9 cellular contexts compared by ENCODE assay signal in genomic region chr6:157443066-157443800, GRCh38.
DNase-seq lines count a peak whose midpoint lies in the region; ATAC-seq and TF ChIP-seq lines count a peak whose summit lies in the region.
"Had no signal": no experiment of that assay in that cellular context is flagged by ENCODE, and none has a peak within 500 bp of the region (broad histone marks: within the 10 kb centered on the region; RNA-seq: fewer than 3 reads in every experiment).

No MANE protein-coding gene starts in this region.

- CTCF ChIA-PET in activated CD4-positive, alpha-beta memory T cell treated with anti-CD3 and anti-CD28 coated beads, Interleukin-2, amount 10 ng/mL, durations not matched to agents 7 days and 5 days (lab: Charles Lee), result no interaction called here

- peaks cover 25% of the 10 kb centered on the region for H3K9me3 Mint-ChIP-seq in activated CD4-positive, alpha-beta memory T cell treated with anti-CD3 and anti-CD28 coated beads, Interleukin-2, amount 10 ng/mL, durations not matched to agents 7 days and 5 days

- H3K36me3 ChIP-seq in left lung, result no peaks in the 10 kb centered on the region

- H3K4me1 Mint-ChIP-seq in activated CD4-positive, alpha-beta memory T cell treated with anti-CD3 and anti-CD28 coated beads, Interleukin-2, amount 10 ng/mL, durations not matched to agents 7 days and 5 days, result peaks cover 17% of the 10 kb centered on the region

- no peaks in the 10 kb centered on the region for H3K27me3 Mint-ChIP-seq in activated CD4-positive, alpha-beta memory T cell treated with anti-CD3 and anti-CD28 coated beads, Interleukin-2, amount 10 ng/mL, durations not matched to agents 7 days and 5 days

- peaks cover 0 to 10% of the 10 kb centered on the region in 2 donors for H3K4me1 ChIP-seq in left lung

- ATAC-seq in HG03039 (IDR thresholded peaks at IDR 0.05; ENCODE audit: unreplicated experiment) (peak; percentile 85), left lung (no peak)
- ATAC-seq: Panc1 had no signal

- no peaks in the 10 kb centered on the region for H3K9me3 ChIP-seq in left lung

- peak overlapping the region; percentile 9 for H3K27ac Mint-ChIP-seq in activated CD4-positive, alpha-beta memory T cell treated with anti-CD3 and anti-CD28 coated beads, Interleukin-2, amount 10 ng/mL, durations not matched to agents 7 days and 5 days

- H3K4me3 ChIP-seq in left lung, result no peak overlapping the region

- H3K27ac ChIP-seq in left lung, result no peak overlapping the region

- intact Hi-C loops in head of caudate nucleus (cut with DNase I) (no loop called here), left lung (cut with DNase I) (no loop called here)

- H3K36me3 Mint-ChIP-seq in activated CD4-positive, alpha-beta memory T cell treated with anti-CD3 and anti-CD28 coated beads, Interleukin-2, amount 10 ng/mL, durations not matched to agents 7 days and 5 days (ENCODE audit: low read depth), result peaks cover 33% of the 10 kb centered on the region

- POLR2A ChIA-PET in activated CD4-positive, alpha-beta memory T cell treated with anti-CD3 and anti-CD28 coated beads, Interleukin-2, amount 10 ng/mL, durations not matched to agents 7 days and 5 days (lab: Charles Lee), result interaction anchor here (1.4 to 2.0 kb wide), 2 partner anchors 10 to 15 kb away, joined by 3 to 7 read pairs; no protein-coding TSS in a partner anchor

- no peak overlapping the region for H3K4me3 Mint-ChIP-seq in activated CD4-positive, alpha-beta memory T cell treated with anti-CD3 and anti-CD28 coated beads, Interleukin-2, amount 10 ng/mL, durations not matched to agents 7 days and 5 days

- no peak for TF ChIP-seq CTCF in left lung (IDR thresholded peaks at IDR 0.05)

- peak; percentile 17 for DNase-seq in stimulated activated CD4-positive, alpha-beta T cell treated with anti-CD3 and anti-CD28 coated beads, Interleukin-15, amount 100 ng/mL, for 24 hours
- no peak for DNase-seq in stimulated activated CD4-positive, alpha-beta T cell treated with anti-CD3 and anti-CD28 coated beads, Interleukin-12 subunit alpha, Interleukin-12 subunit beta, amount 100 ng/mL, for 4 hours
- DNase-seq in activated CD4-positive, alpha-beta memory T cell treated with anti-CD3 and anti-CD28 coated beads, Interleukin-2, amount 10 ng/mL, durations not matched to agents 7 days and 5 days, result peak; percentile 37
- DNase-seq in head of caudate nucleus, result no peak
- no peak for DNase-seq in superior temporal gyrus (ENCODE audit: extremely low spot score)
- no peak for DNase-seq in left lung
- no peak for DNase-seq in HK-2 (ENCODE audit: unreplicated experiment)

- no peaks in the 10 kb centered on the region for H3K27me3 ChIP-seq in left lung

Comparison
In these comparisons a context has a peak if more than half of its experiments do, and no peak if none do; other contexts are left out.
1. DNase-seq: peak in stimulated activated CD4-positive, alpha-beta T cell treated with anti-CD3 and anti-CD28 coated beads, Interleukin-15, amount 100 ng/mL, for 24 hours (single experiment) and activated CD4-positive, alpha-beta memory T cell treated with anti-CD3 and anti-CD28 coated beads, Interleukin-2, amount 10 ng/mL, durations not matched to agents 7 days and 5 days (single experiment); none in stimulated activated CD4-positive, alpha-beta T cell treated with anti-CD3 and anti-CD28 coated beads, Interleukin-12 subunit alpha, Interleukin-12 subunit beta, amount 100 ng/mL, for 4 hours (single experiment), head of caudate nucleus (0 of 42), superior temporal gyrus (single experiment), left lung (0 of 2) and HK-2 (single experiment).